ENCODE assay signal across 9 cellular contexts in genomic region chr16:19884021-19884485, GRCh38. TPM values are rescaled to one million over a fixed set of nuclear protein-coding genes. Genes with fewer than 3 reads are reported as not detected.
A peak's percentile ranks its signal among the peaks of the same experiment; 100 is the strongest.
DNase-seq lines count a peak whose midpoint lies in the region; ATAC-seq and TF ChIP-seq lines count a peak whose summit lies in the region.
"Had no signal": no experiment of that assay in that cellular context is flagged by ENCODE, and none has a peak within 500 bp of the region (broad histone marks: within the 10 kb centered on the region; RNA-seq: fewer than 3 reads in every experiment).

No MANE protein-coding gene starts in this region.

- WGBS in esophagus squamous epithelium, 2 donors, result 0 to 8% methylated on average over 5 to 7 of the region's 23 CpGs
- WGBS in neuronal stem cell (ENCODE audit: extremely low coverage in 2 of 2, insufficient read length in 2 of 2, insufficient replicate concordance in 1 of 2), 2 donors, result no CpG with 5 or more reads among the region's 23 CpGs

- CTCF ChIA-PET in Caco-2 (lab: Charles Lee), result interaction anchor here (0.5 to 2.0 kb wide), 4 partner anchors 283 to 466 kb away, joined by 3 to 10 read pairs (median 7); no protein-coding TSS in a partner anchor

- DNase-seq in Caco-2 (peak in 1 of 2 experiments; percentile 15), RWPE2 (ENCODE audit: low spot score) (no peak), esophagus squamous epithelium (lab: John Stamatoyannopoulos, UW) (no peak), neuronal stem cell (ENCODE audit: low spot score) (no peak), hepatic stellate cell (ENCODE audit: low spot score) (no peak), medulla oblongata (ENCODE audit: extremely low spot score) (no peak)

- H3K4me3 ChIP-seq in Caco-2 (ENCODE audit: low read depth, low read length) (peak overlapping the region; percentile 47), RWPE2 (ENCODE audit: severe bottlenecking) (peak overlapping the region; percentile 40), esophagus squamous epithelium (peak overlapping the region; percentile 51 to 83 (median 69)), neuronal stem cell (ENCODE audit: low read length in 2 of 2) (peak overlapping the region; percentile 90 to 91)

- peaks cover 5% of the 10 kb centered on the region for H3K4me1 Mint-ChIP-seq in Caco-2 (ENCODE audit: low read depth, unreplicated experiment)

- H3K36me3 ChIP-seq in Caco-2 (ENCODE audit: control insufficient read depth, insufficient read depth, low read length) (no peaks in the 10 kb centered on the region), RWPE2 (ENCODE audit: low read depth) (no peaks in the 10 kb centered on the region), esophagus squamous epithelium (no peaks in the 10 kb centered on the region), neuronal stem cell (replicated peaks in 1 of 2; ENCODE audit: control insufficient read depth in 2 of 2, insufficient read depth in 2 of 2, low read length in 2 of 2) (peaks cover 0 to 19% of the 10 kb centered on the region in 2 donors)

- peaks cover 6% of the 10 kb centered on the region for H3K36me3 Mint-ChIP-seq in Caco-2 (ENCODE audit: insufficient read depth, unreplicated experiment)

- no peaks in the 10 kb centered on the region for H3K4me1 ChIP-seq in Caco-2
- no peaks in the 10 kb centered on the region for H3K4me1 ChIP-seq in RWPE2 (ENCODE audit: insufficient read depth, poor library complexity, severe bottlenecking)
- H3K4me1 ChIP-seq in esophagus squamous epithelium, result peaks cover 26 to 63% (median 27%) of the 10 kb centered on the region in 3 donors
- peaks cover 9 to 19% of the 10 kb centered on the region in 2 donors for H3K4me1 ChIP-seq in neuronal stem cell (ENCODE audit: control insufficient read depth in 2 of 2, insufficient read depth in 1 of 2, low read depth in 1 of 2, low read length in 2 of 2)

- no peak overlapping the region for H2BK12ac ChIP-seq in neuronal stem cell (ENCODE audit: low read length)

- H3K9me3 ChIP-seq in Caco-2 (no peaks in the 10 kb centered on the region), RWPE2 (ENCODE audit: severe bottlenecking) (no peaks in the 10 kb centered on the region), esophagus squamous epithelium (no peaks in the 10 kb centered on the region), neuronal stem cell (replicated peaks in 1 of 2; ENCODE audit: control insufficient read depth in 2 of 2, insufficient read depth in 1 of 2, low read depth in 1 of 2, low read length in 2 of 2) (peaks cover 4 to 7% of the 10 kb centered on the region in 2 donors)

- BruUV-seq in Caco-2 (replicated peaks; lab: Mats Ljungman, UMichigan), result no TSS peak

- POLR2A ChIA-PET in Caco-2 (lab: Charles Lee), result no interaction called here

- H3K18ac ChIP-seq in neuronal stem cell (ENCODE audit: low read length), result peak overlapping the region; percentile 96

- no peak overlapping the region for H4K8ac ChIP-seq in neuronal stem cell (ENCODE audit: low read depth, low read length)

- intact Hi-C loops in Caco-2 (cut with micrococcal nuclease; ENCODE audit: unreplicated experiment), result loop anchor here (10.0 kb wide), 2 partner anchors 129 to 169 kb away; partner anchors contain the start of genes IQCK and KNOP1
- intact Hi-C loops in esophagus squamous epithelium (cut with DNase I), result no loop called here

- no peak overlapping the region for H3K4ac ChIP-seq in neuronal stem cell (ENCODE audit: low read length)

- H3K27me3 ChIP-seq in Caco-2 (replicated peaks; ENCODE audit: control insufficient read depth, insufficient read depth, low read length) (no peaks in the 10 kb centered on the region), RWPE2 (ENCODE audit: insufficient read depth, poor library complexity, severe bottlenecking) (peaks cover 27% of the 10 kb centered on the region), esophagus squamous epithelium (peaks cover 0 to 36% (median 0%) of the 10 kb centered on the region in 4 donors), neuronal stem cell (ENCODE audit: control insufficient read depth in 3 of 3, insufficient read depth in 3 of 3, low read depth in 1 of 3, low read length in 3 of 3) (peaks cover 0 to 2% (median 0%) of the 10 kb centered on the region in 3 experiments)

- peak overlapping the region; percentile 100 for H3K4me2 ChIP-seq in neuronal stem cell (ENCODE audit: insufficient read depth, low read length, poor library complexity, severe bottlenecking)

- H2AK5ac ChIP-seq in neuronal stem cell (ENCODE audit: low read depth, low read length), result peak overlapping the region; percentile 38

- no peak overlapping the region for H3K27ac Mint-ChIP-seq in Caco-2 (ENCODE audit: unreplicated experiment)

- no peak for TF ChIP-seq POLR2A in esophagus squamous epithelium (IDR thresholded peaks at IDR 0.05)

- H2AFZ ChIP-seq in neuronal stem cell (ENCODE audit: low read length), result peak overlapping the region; percentile 90

- H3K27ac ChIP-seq in RWPE2 (ENCODE audit: poor library complexity, severe bottlenecking) (no peak overlapping the region), esophagus squamous epithelium (peak overlapping the region; percentile 56 to 82 (median 78)), neuronal stem cell (replicated peaks; ENCODE audit: low read length) (no peak overlapping the region)
- H3K27ac ChIP-seq: HL-60 had no signal

- H3K9me3 Mint-ChIP-seq in Caco-2 (ENCODE audit: unreplicated experiment), result no peaks in the 10 kb centered on the region

- H3K9ac ChIP-seq in neuronal stem cell (ENCODE audit: low read depth, low read length, poor library complexity), result peak overlapping the region; percentile 92

- no peaks in the 10 kb centered on the region for H3K27me3 Mint-ChIP-seq in Caco-2 (ENCODE audit: insufficient read depth, unreplicated experiment)

- peaks cover 4% of the 10 kb centered on the region for H3K79me1 ChIP-seq in neuronal stem cell (ENCODE audit: low read depth, low read length)

- no peak overlapping the region for H2BK120ac ChIP-seq in neuronal stem cell (ENCODE audit: low read depth, low read length)

- peak overlapping the region; percentile 83 for H2BK15ac ChIP-seq in neuronal stem cell (ENCODE audit: low read length)

- TF ChIP-seq CTCF in Caco-2 (IDR thresholded peaks at IDR 0.05; ENCODE audit: insufficient read depth in 1 of 2, low read depth in 1 of 2, low read length in 1 of 2, severe bottlenecking in 1 of 2, unreplicated experiment in 1 of 2) (no peak), RWPE2 (IDR thresholded peaks at IDR 0.05; ENCODE audit: poor library complexity, severe bottlenecking) (no peak), esophagus squamous epithelium (IDR thresholded peaks at IDR 0.05) (no peak)

- H4K91ac ChIP-seq in neuronal stem cell (ENCODE audit: low read depth, low read length, poor library complexity), result no peak overlapping the region

- peak overlapping the region; percentile 72 for H3K14ac ChIP-seq in neuronal stem cell (ENCODE audit: low read length)

- H2BK5ac ChIP-seq in neuronal stem cell (ENCODE audit: low read length), result no peak overlapping the region

- H3K4me3 Mint-ChIP-seq in Caco-2 (ENCODE audit: unreplicated experiment), result peak overlapping the region; percentile 71

- ATAC-seq in RWPE2 (ENCODE audit: low read depth) (no peak), GM18907 (IDR thresholded peaks at IDR 0.05; ENCODE audit: unreplicated experiment) (no peak), GM19324 (IDR thresholded peaks at IDR 0.05; ENCODE audit: low FRiP score, unreplicated experiment) (no peak)

- H3K23ac ChIP-seq in neuronal stem cell (ENCODE audit: low read depth, low read length, poor library complexity), result peak overlapping the region; percentile 39

RNA-seq across cellular contexts. Expression of gene GPRC5B, which starts 0.6 kb away (rescaled TPM):
- total RNA-seq in Caco-2 (2022) (7.6 and 14.0 TPM in 2 replicates), esophagus squamous epithelium (10 to 100 TPM in 2 of 4 donors, 1 to 10 TPM in 2; 1.9 to 26.1 (median 8.4) TPM)
- 53.1 TPM for polyA plus RNA-seq in neuronal stem cell (2013, experiment 1 of 2)
- 56.8 TPM for polyA plus RNA-seq in neuronal stem cell (2013, experiment 2 of 2)

Comparison
In these comparisons a context has a peak if more than half of its experiments do, and no peak if none do; other contexts are left out.
1. H3K4me3 ChIP-seq: peak in every context shown above with its lines; median percentile 90 in neuronal stem cell; 69 in esophagus squamous epithelium; 47 in Caco-2; 40 in RWPE2.
2. H3K27ac ChIP-seq: peak in esophagus squamous epithelium (4 of 4); none in RWPE2 (single experiment) and neuronal stem cell (single experiment).